Comparison of ENCODE assay signal across 8 cellular contexts in the genomic region with DNA sequence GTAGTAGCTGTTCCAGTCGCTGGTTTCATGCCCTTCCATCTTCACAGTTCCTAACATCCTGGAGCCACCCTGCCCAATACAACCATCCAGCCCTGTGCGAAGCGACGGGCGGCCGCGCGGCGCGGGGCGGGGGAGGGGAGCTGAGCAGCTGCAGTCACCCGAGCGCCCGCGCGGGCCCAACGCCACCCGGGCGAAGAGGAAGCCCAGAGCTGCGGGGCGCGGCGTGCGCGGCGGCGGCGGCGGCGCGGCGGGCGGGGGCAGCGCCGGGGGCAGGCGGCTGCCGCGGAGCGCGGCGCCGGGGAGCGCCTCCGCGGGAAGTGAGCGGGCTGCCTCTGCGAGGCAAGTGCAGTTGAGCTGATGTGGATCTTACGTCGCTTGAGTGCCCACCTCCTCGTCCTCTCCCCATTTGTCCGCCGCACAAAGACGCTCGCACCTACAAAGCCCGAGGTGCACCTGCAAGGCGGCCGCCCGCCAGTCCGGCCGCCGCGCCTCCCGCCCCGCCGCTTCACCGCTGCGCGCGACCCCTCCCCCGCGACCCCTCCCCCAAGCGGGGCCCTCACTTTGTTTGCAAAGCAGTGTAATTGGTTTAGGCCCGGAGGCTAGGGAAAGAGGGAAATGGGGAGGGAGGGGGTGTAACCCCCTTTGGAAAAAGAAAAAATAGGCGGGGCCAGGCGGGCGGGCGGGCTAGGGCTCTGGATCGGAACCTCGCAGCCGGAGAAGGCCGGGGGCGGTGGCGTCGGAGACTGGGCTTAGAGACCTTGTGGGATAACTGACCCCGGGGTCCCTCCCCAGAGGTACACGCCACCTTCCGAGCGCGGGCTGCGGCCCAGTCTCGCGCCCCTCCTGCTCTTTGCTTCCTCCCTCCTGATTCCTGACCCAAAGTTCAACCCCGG. TPM values are rescaled to one million over a fixed set of nuclear protein-coding genes. Genes with fewer than 3 reads are reported as not detected.
DNase-seq lines count a peak whose midpoint lies in the region; ATAC-seq and TF ChIP-seq lines count a peak whose summit lies in the region.

A gene (minus strand): TSS at position 334 of the 893 bp plus-strand sequence. CDS start 277 bp downstream, at position 57.
A gene with protein sequence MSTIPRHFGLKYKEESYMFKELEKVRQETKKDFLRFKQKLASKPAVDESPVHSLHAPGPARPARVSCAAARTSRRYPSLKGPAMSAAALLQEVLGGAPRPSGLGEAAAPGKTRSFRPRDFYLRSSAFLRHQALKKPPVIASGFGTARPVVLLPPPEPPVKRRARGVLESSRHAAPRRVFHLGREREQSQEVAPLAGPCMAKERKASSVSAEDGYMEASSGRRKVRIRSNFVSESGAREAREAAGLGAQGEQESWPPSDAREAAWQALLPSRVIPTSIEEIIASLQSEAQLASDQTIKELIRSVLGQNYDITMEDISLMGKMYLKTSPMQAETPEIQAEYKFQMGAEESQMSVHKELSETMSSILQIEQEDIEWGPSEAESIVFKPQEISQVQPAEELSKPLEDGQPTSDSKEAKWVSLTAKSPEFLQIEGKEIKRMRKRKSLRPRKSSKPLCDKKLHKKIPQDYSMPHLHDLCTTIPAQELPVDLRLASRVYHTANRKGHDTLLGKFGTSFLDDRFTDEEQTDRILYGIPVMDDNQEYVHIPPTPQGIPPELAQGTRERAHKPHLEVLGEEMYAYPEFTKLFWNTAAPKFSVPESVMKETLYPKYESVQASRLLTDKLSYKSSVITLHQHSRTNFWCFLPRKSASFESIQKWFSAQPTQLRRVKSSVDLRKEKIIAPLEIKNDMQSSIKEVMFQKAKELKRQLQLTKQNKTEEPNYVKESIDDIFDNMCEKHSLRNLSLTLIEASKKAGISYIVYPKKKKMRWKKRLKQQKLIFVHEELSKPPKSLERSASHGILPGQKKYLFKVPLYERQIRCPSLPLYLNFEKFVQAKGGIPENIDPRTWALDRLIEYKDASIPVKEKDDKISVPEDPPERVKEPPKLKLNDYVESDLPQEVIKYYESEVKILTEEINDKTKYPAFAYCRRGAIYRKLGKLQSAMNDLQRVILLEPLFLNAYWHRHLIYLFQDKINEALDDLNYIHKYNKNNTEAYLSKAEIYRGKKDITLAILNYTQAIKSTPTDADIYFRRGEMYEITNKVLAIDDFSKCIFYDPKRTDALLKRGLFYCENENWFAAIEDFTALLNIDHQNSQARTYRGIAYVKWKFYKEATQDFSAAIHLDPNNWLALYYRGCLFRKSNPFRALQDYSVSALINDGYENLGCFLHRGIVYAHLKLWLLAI (N-terminal part only) (plus strand): TSS at position 714 of the 893 bp plus-strand sequence. CDS start 26,436 bp downstream, outside the sequence.

- no peak for TF ChIP-seq CTCF in GM20000 (IDR thresholded peaks at IDR 0.05; ENCODE audit: extremely low read depth, missing control alignments)

- H3K4me3 Mint-ChIP-seq in activated naive CD4-positive, alpha-beta T cell treated with anti-CD3 and anti-CD28 coated beads, Interleukin-2, amount 50 U/mL, for 24 hours: peak within 1 kb of the TSS; percentile 93

- peak within 1 kb of the TSS; percentile 87 for H3K27ac Mint-ChIP-seq in activated naive CD4-positive, alpha-beta T cell treated with anti-CD3 and anti-CD28 coated beads, Interleukin-2, amount 50 U/mL, for 24 hours
- H3K27ac Mint-ChIP-seq in activated naive CD4-positive, alpha-beta T cell treated with anti-CD3 and anti-CD28 coated beads, Interleukin-2, amount 50 U/mL, for 72 hours: peak within 1 kb of the TSS; percentile 50 to 92

- H3K27me3 Mint-ChIP-seq in activated naive CD4-positive, alpha-beta T cell treated with anti-CD3 and anti-CD28 coated beads, Interleukin-2, amount 50 U/mL, for 24 hours: peaks cover 67% of the 10 kb centered on the region

- peak in 1 of 2 donors; percentile 21 for ATAC-seq in activated naive CD4-positive, alpha-beta T cell treated with anti-CD3 and anti-CD28 coated beads, Interleukin-2, amount 50 U/mL, for 72 hours

- peak within 1 kb of the TSS in 2 of 21 experiments; percentile 4 to 29 for H3K27ac ChIP-seq in skin epidermis

- H3K4me3 ChIP-seq in iPS-11a (ENCODE audit: low read depth, low read length) (peak within 1 kb of the TSS; percentile 27), skin epidermis (peak within 1 kb of the TSS; percentile 7 to 40 (median 35))

- H3K9me3 Mint-ChIP-seq in activated naive CD4-positive, alpha-beta T cell treated with anti-CD3 and anti-CD28 coated beads, Interleukin-2, amount 50 U/mL, for 24 hours: peaks cover 12% of the 10 kb centered on the region
- peaks cover 8 to 26% of the 10 kb centered on the region in 2 donors for H3K9me3 Mint-ChIP-seq in activated naive CD4-positive, alpha-beta T cell treated with anti-CD3 and anti-CD28 coated beads, Interleukin-2, amount 50 U/mL, for 72 hours

- H3K36me3 Mint-ChIP-seq in activated naive CD4-positive, alpha-beta T cell treated with anti-CD3 and anti-CD28 coated beads, Interleukin-2, amount 50 U/mL, for 24 hours: peaks cover 13% of the 10 kb centered on the region
- H3K36me3 Mint-ChIP-seq in activated naive CD4-positive, alpha-beta T cell treated with anti-CD3 and anti-CD28 coated beads, Interleukin-2, amount 50 U/mL, for 72 hours: peaks cover 45 to 57% of the 10 kb centered on the region in 2 donors

- H3K4me1 Mint-ChIP-seq in activated naive CD4-positive, alpha-beta T cell treated with anti-CD3 and anti-CD28 coated beads, Interleukin-2, amount 50 U/mL, for 24 hours: peaks cover 29% of the 10 kb centered on the region

- in situ Hi-C loops in G401 (cut with HindIII; ENCODE audit: low sequenced_read_pairs): no loop called here

- no peak for DNase-seq in activated naive CD4-positive, alpha-beta T cell treated with Interleukin-2 at 50 U/mL for 16 hours
- DNase-seq in NCI-H2171 (lab: John Stamatoyannopoulos, UW) (peak; percentile 84), GM20000 (ENCODE audit: low spot score) (no peak), G401 (ENCODE audit: low spot score) (no peak)
- DNase-seq in activated naive CD4-positive, alpha-beta T cell treated with anti-CD3 and anti-CD28 coated beads, Interleukin-2, amount 50 U/mL, for 72 hours (ENCODE audit: low spot score in 2 of 2): peak in 1 of 2 donors; percentile 10

RNA-seq across cellular contexts. Expression of the first gene that starts in this region (rescaled TPM):
- under 1 TPM in 1 of 2 donors, not detected in 1; 0.16 TPM for total RNA-seq in activated naive CD4-positive, alpha-beta T cell treated with anti-CD3 and anti-CD28 coated beads, Interleukin-2, amount 50 U/mL, for 72 hours
- total RNA-seq in G401 (2014; rRNA removed; shearing (Covaris generic)): not detected in 2 replicates

RNA-seq across cellular contexts. Expression of the second gene that starts in this region (rescaled TPM):
- not detected for total RNA-seq in activated naive CD4-positive, alpha-beta T cell treated with anti-CD3 and anti-CD28 coated beads, Interleukin-2, amount 50 U/mL, for 72 hours
- total RNA-seq in G401 (2014; rRNA removed; shearing (Covaris generic)): not detected in 2 replicates
